Comparison of ENCODE assay signal across 1 cellular context in genomic region chr15:85693277-85693676, GRCh38.
TF ChIP-seq lines count a peak whose summit lies in the region.

No MANE protein-coding gene starts in this region.

TF ChIP-seq in GM23338, 12 proteins besides CTCF, POLR2A, EP300 and RAD21 (continued from another document):
- TF ChIP-seq ZNF462 (CRISPR knock-in tag; IDR thresholded peaks at IDR 0.05) (no peak), EZH2phosphoT487 (IDR thresholded peaks at IDR 0.05; ENCODE audit: unreplicated experiment) (no peak), POLR2AphosphoS5 (IDR thresholded peaks at IDR 0.05; ENCODE audit: low read depth) (no peak), EZH2 (IDR thresholded peaks at IDR 0.05; ENCODE audit: low read depth, unreplicated experiment) (no peak), JUNB (IDR thresholded peaks at IDR 0.05; ENCODE audit: unreplicated experiment) (no peak)
TF ChIP-seq in GM23338: peak in this region for 0.
